In the genomic region with DNA sequence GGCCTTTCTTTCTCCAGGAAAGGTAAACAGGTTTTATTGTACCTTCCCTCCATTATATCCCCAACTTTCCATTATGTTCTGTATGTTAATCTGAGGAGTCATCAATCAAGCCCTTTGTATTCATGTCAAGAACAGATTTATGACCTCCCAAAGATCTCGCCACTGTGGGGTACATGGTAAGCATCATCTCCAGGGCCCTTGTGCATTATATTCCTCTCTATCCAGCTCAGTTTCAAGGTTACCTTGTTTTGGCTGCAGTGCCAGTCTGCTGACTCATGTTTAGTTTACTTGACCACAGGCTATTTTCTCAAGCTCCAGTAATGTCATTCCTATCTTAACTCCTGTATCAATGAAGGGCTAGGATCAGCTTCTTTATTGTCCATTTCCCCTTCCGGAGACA, we compare ENCODE assay signal across 15 cellular contexts.
DNase-seq lines count a peak whose midpoint lies in the region; ATAC-seq, FAIRE-seq and TF ChIP-seq lines count a peak whose summit lies in the region.
"Had no signal": no experiment of that assay in that cellular context is flagged by ENCODE, and none has a peak within 500 bp of the region (broad histone marks: within the 10 kb centered on the region; RNA-seq: fewer than 3 reads in every experiment).

No MANE protein-coding gene starts in this region.

- H3K27me3 ChIP-seq in foreskin keratinocyte: no peaks in the 10 kb centered on the region

- no peak for FAIRE-seq in HTR-8/SVneo (lab: Jason Lieb, UNC)

- DNase-seq in AG20443 (ENCODE audit: low spot score) (peak; percentile 6), HTR-8/SVneo (ENCODE audit: insufficient read length, low spot score) (peak; percentile 7), SW480 (ENCODE audit: low spot score) (peak; percentile 20), foreskin keratinocyte (peak in 1 of 2 donors; percentile 44), middle frontal gyrus (ENCODE audit: extremely low spot score, low spot score) (no peak), hippocampal formation (lab: John Stamatoyannopoulos, UW) (no peak)
- no peak for DNase-seq in activated CD8-positive, alpha-beta memory T cell treated with anti-CD3 and anti-CD28 coated beads for 24 hours
- DNase-seq: activated CD4-positive, alpha-beta T cell treated with anti-CD3 and anti-CD28 coated beads, Interleukin-2, amount 10 ng/mL, durations not matched to agents 24 days and 14 days; caudate nucleus; erythroblast; NCI-H187; retina; stimulated activated CD4-positive, alpha-beta T cell treated with anti-CD3 and anti-CD28 coated beads, Interleukin-4, amount 100 ng/mL, for 24 hours; stimulated activated naive CD4-positive, alpha-beta T cell treated with Interleukin-2 at 50 U/mL for 16 hours had no signal

- peaks cover 17% of the 10 kb centered on the region for H3K4me1 ChIP-seq in foreskin keratinocyte

- ATAC-seq in foreskin keratinocyte: peak; percentile 43
- no peak for ATAC-seq in GM18870 (IDR thresholded peaks at IDR 0.05; ENCODE audit: unreplicated experiment)

- no peak overlapping the region for H3K27ac ChIP-seq in foreskin keratinocyte

- TF ChIP-seq CTCF in foreskin keratinocyte (conservative IDR thresholded peaks at IDR 0.05): no peak

Comparison
In these comparisons a context has a peak if more than half of its experiments do, and no peak if none do; other contexts are left out.
1. DNase-seq: peak in AG20443 (single experiment), HTR-8/SVneo (single experiment) and SW480 (single experiment); none in middle frontal gyrus (single experiment), activated CD8-positive, alpha-beta memory T cell treated with anti-CD3 and anti-CD28 coated beads for 24 hours (single experiment) and hippocampal formation (0 of 2).